Comparison of ENCODE assay signal across 14 cellular contexts in the genomic region with DNA sequence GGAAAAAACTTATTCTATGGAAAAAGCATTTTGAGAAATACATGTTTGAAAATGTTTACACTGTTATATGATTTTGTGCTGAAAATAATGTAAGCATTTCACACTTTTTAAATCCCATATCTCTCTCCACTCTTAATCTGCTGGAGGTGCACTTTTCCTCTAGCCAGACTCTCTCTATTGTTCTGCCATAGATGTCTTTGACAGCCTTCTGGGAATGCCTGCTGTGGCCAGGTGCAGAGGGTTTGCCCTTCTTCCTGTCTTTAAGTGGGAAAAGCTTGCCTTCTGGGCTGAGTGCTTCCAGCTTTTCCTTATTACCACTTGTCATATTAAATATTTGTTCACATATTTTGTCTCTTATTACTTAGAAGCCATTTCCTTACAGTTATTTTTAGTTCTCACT.
"Had no signal": no experiment of that assay in that cellular context is flagged by ENCODE, and none has a peak within 500 bp of the region (broad histone marks: within the 10 kb centered on the region; RNA-seq: fewer than 3 reads in every experiment).

No MANE protein-coding gene starts in this region.

- DNase-seq: activated CD4-positive, alpha-beta T cell treated with anti-CD3 and anti-CD28 coated beads, Interleukin-2, amount 50 U/mL, for 4 hours; activated CD4-positive, CD25-positive, alpha-beta regulatory T cell treated with anti-CD3 and anti-CD28 coated beads, Interleukin-2, amount 50 U/mL, for 72 hours; activated naive CD4-positive, alpha-beta T cell treated with anti-CD3 and anti-CD28 coated beads, Interleukin-2, amount 50 U/mL, for 16 hours; activated T-cell treated with anti-CD3 and anti-CD28 coated beads, Interleukin-2, amount 50 U/mL, for 1 hour; adrenal gland; central memory CD4-positive, alpha-beta T cell; effector memory CD8-positive, alpha-beta T cell; hypothalamus; natural killer cell; occipital lobe; psoas muscle; right lobe of liver; thyroid gland had no signal

- H3K27ac ChIP-seq: adrenal gland, psoas muscle, right lobe of liver, thyroid gland had no signal

- H3K4me1 ChIP-seq: adrenal gland, psoas muscle, right lobe of liver, thyroid gland had no signal

- ATAC-seq: effector memory CD8-positive, alpha-beta T cell; natural killer cell; psoas muscle; right lobe of liver; stimulated activated effector memory CD8-positive, alpha-beta T cell treated with anti-CD3 and anti-CD28 coated beads, Interleukin-12 subunit alpha, Interleukin-12 subunit beta, amount 100 ng/mL, for 72 hours had no signal

- H3K9me3 ChIP-seq: adrenal gland, psoas muscle, right lobe of liver, thyroid gland had no signal

- H3K4me3 ChIP-seq: adrenal gland, psoas muscle, right lobe of liver, thyroid gland had no signal

- H3K27me3 ChIP-seq: adrenal gland, right lobe of liver, thyroid gland had no signal

- H3K36me3 ChIP-seq: adrenal gland, right lobe of liver, thyroid gland had no signal
